8 cellular contexts compared by ENCODE assay signal in the genomic region with DNA sequence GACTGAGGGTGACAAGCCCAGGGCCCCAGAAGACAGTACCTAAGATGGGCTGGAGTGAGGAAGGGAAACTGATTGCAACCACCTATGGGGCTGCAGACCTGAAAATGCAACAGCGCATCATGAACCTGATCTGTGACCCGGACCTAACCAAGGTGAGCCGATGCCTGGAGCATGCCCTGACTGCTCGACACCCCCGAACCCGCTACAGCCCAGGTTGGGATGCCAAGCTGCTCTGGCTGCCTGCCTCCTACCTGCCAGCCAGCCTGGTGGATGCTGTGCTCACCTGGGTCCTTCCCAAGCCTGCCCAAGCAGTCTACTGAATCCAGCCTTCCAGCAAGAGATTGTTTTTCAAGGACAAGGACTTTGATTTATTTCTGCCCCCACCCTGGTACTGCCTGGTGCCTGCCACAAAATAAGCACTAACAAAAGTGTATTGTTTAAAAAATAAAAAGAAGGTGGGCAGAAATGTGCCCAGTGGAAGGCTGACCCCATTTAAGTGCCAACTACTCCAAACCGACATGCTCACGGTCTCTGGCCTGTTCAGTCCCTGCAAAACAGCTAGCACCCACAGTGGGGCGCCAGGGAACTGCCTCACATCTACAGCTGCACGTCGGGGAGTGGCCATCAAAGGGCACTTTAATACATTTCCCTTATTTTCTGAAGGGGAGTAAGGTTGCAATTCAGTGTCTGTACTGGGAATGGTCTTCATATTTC. TPM values are rescaled to one million over a fixed set of nuclear protein-coding genes. Genes with fewer than 3 reads are reported as not detected.
A peak's percentile ranks its signal among the peaks of the same experiment; 100 is the strongest.
DNase-seq lines count a peak whose midpoint lies in the region; ATAC-seq and TF ChIP-seq lines count a peak whose summit lies in the region.

No MANE protein-coding gene starts in this region.

- peaks cover 74 to 83% (median 80%) of the 10 kb centered on the region in 4 donors for H3K4me1 ChIP-seq in stomach

- ATAC-seq in activated CD4-positive, alpha-beta T cell treated with anti-CD3 and anti-CD28 coated beads for 36 hours: peak; percentile 54
- no peak for ATAC-seq in GM21723 (IDR thresholded peaks at IDR 0.05; ENCODE audit: unreplicated experiment)

- DNase-seq in activated gamma-delta T cell treated with Interleukin-2 at 50 U/mL for 16 hours: peak; percentile 63
- DNase-seq in activated gamma-delta T cell (lab: John Stamatoyannopoulos, UW): no peak
- peak; percentile 45 for DNase-seq in NCI-H2227 treated with DMSO at 0.1 percent for 48 hours (lab: John Stamatoyannopoulos, UW)
- peak; percentile 86 for DNase-seq in activated CD4-positive, alpha-beta T cell treated with anti-CD3 and anti-CD28 coated beads for 36 hours
- DNase-seq in effector CD4-positive, alpha-beta T cell: peak; percentile 54
- peak; percentile 63 for DNase-seq in midbrain (lab: John Stamatoyannopoulos, UW)
- DNase-seq in stomach: peak; percentile 76

- H3K27me3 ChIP-seq in stomach: no peaks in the 10 kb centered on the region

- TF ChIP-seq CTCF in stomach (IDR thresholded peaks at IDR 0.05): peak in 5 of 7 experiments; percentile 30 to 62 (median 51)

- no peak for TF ChIP-seq EP300 in stomach (IDR thresholded peaks at IDR 0.05)

- TF ChIP-seq POLR2A in stomach (IDR thresholded peaks at IDR 0.05): no peak

- WGBS in stomach, 5 donors: 15 to 48% (median 39%) methylated on average over 6 to 11 of the region's 11 CpGs

- H3K9me3 Mint-ChIP-seq in activated CD4-positive, alpha-beta T cell treated with anti-CD3 and anti-CD28 coated beads for 36 hours (ENCODE audit: low read depth): no peaks in the 10 kb centered on the region

- peak overlapping the region in 4 of 5 donors; percentile 39 to 100 (median 74) for H3K27ac ChIP-seq in stomach

- H3K27me3 Mint-ChIP-seq in activated CD4-positive, alpha-beta T cell treated with anti-CD3 and anti-CD28 coated beads for 36 hours: no peaks in the 10 kb centered on the region

- H3K9me3 ChIP-seq in stomach: no peaks in the 10 kb centered on the region

- H3K4me3 ChIP-seq in stomach: no peak overlapping the region

- peaks cover 22% of the 10 kb centered on the region for H3K4me1 Mint-ChIP-seq in activated CD4-positive, alpha-beta T cell treated with anti-CD3 and anti-CD28 coated beads for 36 hours

- POLR2A ChIA-PET in activated CD4-positive, alpha-beta T cell treated with anti-CD3 and anti-CD28 coated beads for 36 hours (lab: Charles Lee): interaction anchor here (1.1 kb wide), 1 partner anchor 13 kb away, joined by 4 read pairs; no protein-coding TSS in a partner anchor

- CTCF ChIA-PET in activated CD4-positive, alpha-beta T cell treated with anti-CD3 and anti-CD28 coated beads for 36 hours (lab: Charles Lee): interaction anchor here (0.7 to 2.3 kb wide), 14 partner anchors 8 to 319 kb away, joined by 3 to 19 read pairs (median 4); partner anchors contain the start of genes BLOC1S1 and RAB5B

- H3K36me3 Mint-ChIP-seq in activated CD4-positive, alpha-beta T cell treated with anti-CD3 and anti-CD28 coated beads for 36 hours (ENCODE audit: low read depth): peaks cover 9% of the 10 kb centered on the region

- H3K36me3 ChIP-seq in stomach: peaks cover 31 to 57% (median 40%) of the 10 kb centered on the region in 4 donors

- intact Hi-C loops in activated CD4-positive, alpha-beta T cell treated with anti-CD3 and anti-CD28 coated beads for 36 hours (cut with DNase I, micrococcal nuclease): loop anchor here in 1 of 2 experiments (1.0 kb wide), 1 partner anchor 13 kb away; no protein-coding TSS in a partner anchor
- intact Hi-C loops in stomach (cut with DNase I; ENCODE audit: low total_unique reads): no loop called here

- no peak overlapping the region for H3K4me3 Mint-ChIP-seq in activated CD4-positive, alpha-beta T cell treated with anti-CD3 and anti-CD28 coated beads for 36 hours

- H3K27ac Mint-ChIP-seq in activated CD4-positive, alpha-beta T cell treated with anti-CD3 and anti-CD28 coated beads for 36 hours: no peak overlapping the region

RNA-seq across cellular contexts. Expression of gene RDH5, which starts 4.2 kb away (rescaled TPM):
- 10 to 100 TPM in 1 of 2 experiments, 1 to 10 TPM in 1; 9.6 to 12.2 TPM for total RNA-seq in activated CD4-positive, alpha-beta T cell treated with anti-CD3 and anti-CD28 coated beads for 36 hours
- total RNA-seq in stomach: 10 to 100 TPM in 3 of 5 donors, 1 to 10 TPM in 2; 4.0 to 41.2 (median 19.3) TPM
- 10 to 100 TPM in 1 of 3 donors, 1 to 10 TPM in 2; 3.2 to 10.3 (median 9.7) TPM for polyA plus RNA-seq in stomach

RNA-seq across cellular contexts. Expression of gene CD63, which starts 4.4 kb away (rescaled TPM):
- total RNA-seq in activated CD4-positive, alpha-beta T cell treated with anti-CD3 and anti-CD28 coated beads for 36 hours: 100 to 1,000 TPM; 113 to 122 TPM
- 1,000 to 10,000 TPM in 1 of 5 donors, 100 to 1,000 TPM in 3, 10 to 100 TPM in 1; 71.2 to 1,329 (median 399) TPM for total RNA-seq in stomach
- 100 to 1,000 TPM; 455 to 899 (median 803) TPM for polyA plus RNA-seq in stomach

RNA-seq across cellular contexts. Expression of gene BLOC1S1, which starts 8.5 kb away (rescaled TPM):
- 100 to 1,000 TPM; 107 to 115 TPM for total RNA-seq in activated CD4-positive, alpha-beta T cell treated with anti-CD3 and anti-CD28 coated beads for 36 hours
- 100 to 1,000 TPM in 3 of 5 donors, 10 to 100 TPM in 2; 12.8 to 392 (median 114) TPM for total RNA-seq in stomach
- 100 to 1,000 TPM; 349 to 451 (median 411) TPM for polyA plus RNA-seq in stomach

RNA-seq across cellular contexts. Expression of gene ITGA7, which starts 16.7 kb away (rescaled TPM):
- 1 to 10 TPM; 5.5 to 5.6 TPM for total RNA-seq in activated CD4-positive, alpha-beta T cell treated with anti-CD3 and anti-CD28 coated beads for 36 hours
- 100 to 1,000 TPM in 1 of 5 donors, 10 to 100 TPM in 4; 10.3 to 188 (median 58.0) TPM for total RNA-seq in stomach
- polyA plus RNA-seq in stomach: 10 to 100 TPM in 1 of 3 donors, 1 to 10 TPM in 2; 3.5 to 40.6 (median 5.8) TPM

RNA-seq across cellular contexts. Expression of gene GDF11, which starts 18.5 kb away (rescaled TPM):
- total RNA-seq in activated CD4-positive, alpha-beta T cell treated with anti-CD3 and anti-CD28 coated beads for 36 hours: 1 to 10 TPM; 7.5 to 9.5 TPM
- total RNA-seq in stomach: 1 to 10 TPM in 3 of 5 donors, under 1 TPM in 2; 0.29 to 4.6 (median 1.7) TPM
- polyA plus RNA-seq in stomach: 1 to 10 TPM; 1.1 to 6.5 (median 3.5) TPM
